Comparison of ENCODE assay signal across 1 cellular context in the genomic region with DNA sequence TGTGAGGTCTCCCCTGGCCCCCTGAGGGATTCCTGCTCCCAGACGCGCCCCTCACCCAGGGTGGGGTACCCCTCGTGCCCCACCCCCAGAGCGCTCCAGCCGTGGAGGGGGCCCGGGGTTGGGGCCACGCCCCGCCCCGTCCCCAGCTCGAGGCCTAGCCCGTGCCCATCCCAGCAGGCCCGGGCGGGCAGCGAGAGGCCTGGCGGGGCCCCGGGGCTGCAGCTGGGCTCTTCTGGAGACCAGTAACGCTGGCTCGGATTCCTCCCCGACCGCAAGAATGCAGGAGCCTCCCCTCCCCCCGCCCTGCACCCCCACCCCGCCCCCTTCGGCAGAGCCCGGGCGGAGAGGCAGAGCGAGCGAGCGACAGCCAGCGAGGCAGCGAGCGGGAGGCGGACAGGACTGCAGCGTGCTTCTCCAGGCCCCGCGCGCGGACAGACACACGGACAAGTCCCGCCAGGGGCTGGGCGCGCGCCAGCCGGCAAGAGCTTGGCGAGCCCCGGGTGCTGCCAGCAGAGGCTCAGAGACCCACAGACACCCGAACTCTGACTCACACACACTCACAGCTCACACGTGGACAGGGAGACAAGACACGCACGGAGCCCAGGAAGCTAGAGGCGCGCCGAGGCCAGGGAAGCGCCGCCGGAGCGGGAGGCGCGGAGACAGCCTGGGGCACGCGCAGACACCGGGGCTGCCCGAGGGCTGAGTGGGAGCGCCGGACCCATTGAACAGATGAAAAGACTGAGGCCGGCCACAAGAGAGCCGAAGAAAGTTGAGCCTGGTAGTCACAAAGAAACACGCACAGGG.
TF ChIP-seq lines count a peak whose summit lies in the region.

No MANE protein-coding gene starts in this region.

TF ChIP-seq in HepG2, 621 proteins besides CTCF, POLR2A, EP300 and RAD21 (continued from another document and continues in another):
- TF ChIP-seq CC2D1A (CRISPR knock-in tag; IDR thresholded peaks at IDR 0.05) (no peak), SRSF1 (optimal IDR thresholded peaks at IDR 0.05; ENCODE audit: low read depth, low read length) (peak; percentile 5), ZNF746 (CRISPR knock-in tag; IDR thresholded peaks at IDR 0.05) (no peak), ZNF350 (CRISPR knock-in tag; IDR thresholded peaks at IDR 0.05; ENCODE audit: borderline replicate concordance, low read depth) (no peak; the same call in 1 of the 2 replicates), ZNF343 (CRISPR knock-in tag; IDR thresholded peaks at IDR 0.05) (no peak), TBL1XR1 (IDR thresholded peaks at IDR 0.05; ENCODE audit: borderline replicate concordance, low read length, partially characterized antibody) (peak; percentile 6), ZNF547 (CRISPR knock-in tag; IDR thresholded peaks at IDR 0.05) (no peak), SMAD9 (CRISPR knock-in tag; IDR thresholded peaks at IDR 0.05) (no peak), ZNF549 (CRISPR knock-in tag; IDR thresholded peaks at IDR 0.05) (no peak), SCMH1 (CRISPR knock-in tag; IDR thresholded peaks at IDR 0.05; ENCODE audit: borderline replicate concordance) (no peak), SP2 (CRISPR knock-in tag; IDR thresholded peaks at IDR 0.05) (no peak), ZNF674 (CRISPR knock-in tag; IDR thresholded peaks at IDR 0.05; ENCODE audit: low read depth) (no peak), ZNF124 (CRISPR knock-in tag; IDR thresholded peaks at IDR 0.05) (no peak), THAP11 (CRISPR knock-in tag; IDR thresholded peaks at IDR 0.05) (no peak), ZFAT (CRISPR knock-in tag; conservative IDR thresholded peaks at IDR 0.05) (no peak), CHCHD3 (CRISPR knock-in tag; IDR thresholded peaks at IDR 0.05) (no peak), CHD4 (IDR thresholded peaks at IDR 0.05; ENCODE audit: borderline replicate concordance, low read length) (peak; percentile 42; the same call in 1 of the 2 replicates), SRY (CRISPR knock-in tag; IDR thresholded peaks at IDR 0.05) (peak; percentile 36; the same call in 1 of the 2 replicates), BCL6 (CRISPR knock-in tag; IDR thresholded peaks at IDR 0.05) (0 out of 2 replicates have a peak, but pooled peaks have one; percentile 14), ZFX (CRISPR knock-in tag; IDR thresholded peaks at IDR 0.05; ENCODE audit: low read depth) (peak; percentile 79), MAZ (IDR thresholded peaks at IDR 0.05; ENCODE audit: borderline replicate concordance, low read depth, low read length) (no peak), MAZ (CRISPR knock-in tag; IDR thresholded peaks at IDR 0.05; ENCODE audit: low read depth) (0 out of 2 replicates have a peak, but pooled peaks have one; percentile 19), ZNF10 (CRISPR knock-in tag; IDR thresholded peaks at IDR 0.05; ENCODE audit: borderline replicate concordance, low read depth) (no peak), BRD4 (CRISPR knock-in tag; IDR thresholded peaks at IDR 0.05) (no peak), HHEX (CRISPR knock-in tag; IDR thresholded peaks at IDR 0.05) (no peak), ZNF17 (CRISPR knock-in tag; IDR thresholded peaks at IDR 0.05) (no peak), SSRP1 (CRISPR knock-in tag; IDR thresholded peaks at IDR 0.05) (no peak), KDM2A (CRISPR knock-in tag; IDR thresholded peaks at IDR 0.05; ENCODE audit: borderline replicate concordance, low read depth) (peak; percentile 64; the same call in 1 of the 2 replicates), PCBP2 (optimal IDR thresholded peaks at IDR 0.05; ENCODE audit: low read depth, low read length, poor library complexity, severe bottlenecking) (no peak), ZNF572 (CRISPR knock-in tag; IDR thresholded peaks at IDR 0.05) (no peak), ZNF543 (CRISPR knock-in tag; IDR thresholded peaks at IDR 0.05) (0 out of 2 replicates have a peak, but pooled peaks have one; percentile 61), ZNF331 (CRISPR knock-in tag; IDR thresholded peaks at IDR 0.05) (no peak), ZNF678 (CRISPR knock-in tag; IDR thresholded peaks at IDR 0.05) (no peak), NR3C1 (CRISPR knock-in tag; IDR thresholded peaks at IDR 0.05) (no peak), REL (CRISPR knock-in tag; conservative IDR thresholded peaks at IDR 0.05) (peak; percentile 92), ZSCAN21 (CRISPR knock-in tag; IDR thresholded peaks at IDR 0.05; ENCODE audit: borderline replicate concordance) (peak; percentile 38; the same call in 1 of the 2 replicates), ZNF451 (CRISPR knock-in tag; IDR thresholded peaks at IDR 0.05) (peak; percentile 11; the same call in 1 of the 2 replicates), KMT2A (CRISPR knock-in tag; IDR thresholded peaks at IDR 0.05) (no peak; the same call in 1 of the 2 replicates), RXRB (CRISPR knock-in tag; IDR thresholded peaks at IDR 0.05; ENCODE audit: borderline replicate concordance) (no peak; the same call in 1 of the 2 replicates), RBFOX2 (IDR thresholded peaks at IDR 0.05; ENCODE audit: low read depth, low read length) (peak; percentile 94), NFYC (CRISPR knock-in tag; IDR thresholded peaks at IDR 0.05) (no peak), HIVEP1 (CRISPR knock-in tag; IDR thresholded peaks at IDR 0.05) (no peak), GPN1 (CRISPR knock-in tag; IDR thresholded peaks at IDR 0.05; ENCODE audit: borderline replicate concordance) (no peak), GTF3A (CRISPR knock-in tag; conservative IDR thresholded peaks at IDR 0.05) (no peak), ARHGAP35 (CRISPR knock-in tag; IDR thresholded peaks at IDR 0.05; ENCODE audit: borderline replicate concordance) (no peak), NFATC3 (CRISPR knock-in tag; IDR thresholded peaks at IDR 0.05) (no peak), ZNF234 (CRISPR knock-in tag; conservative IDR thresholded peaks at IDR 0.05) (no peak), KDM5B (CRISPR knock-in tag; IDR thresholded peaks at IDR 0.05; ENCODE audit: borderline replicate concordance) (0 out of 2 replicates have a peak, but pooled peaks have one; percentile 14), MTF2 (CRISPR knock-in tag; IDR thresholded peaks at IDR 0.05; ENCODE audit: borderline replicate concordance) (no peak)
- TF ChIP-seq, protein P1, sequence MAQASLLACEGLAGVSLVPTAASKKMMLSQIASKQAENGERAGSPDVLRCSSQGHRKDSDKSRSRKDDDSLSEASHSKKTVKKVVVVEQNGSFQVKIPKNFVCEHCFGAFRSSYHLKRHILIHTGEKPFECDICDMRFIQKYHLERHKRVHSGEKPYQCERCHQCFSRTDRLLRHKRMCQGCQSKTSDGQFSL (CRISPR knock-in tag; IDR thresholded peaks at IDR 0.05): peak; percentile 53; the same call in 1 of the 2 replicates
- TF ChIP-seq, protein P2, sequence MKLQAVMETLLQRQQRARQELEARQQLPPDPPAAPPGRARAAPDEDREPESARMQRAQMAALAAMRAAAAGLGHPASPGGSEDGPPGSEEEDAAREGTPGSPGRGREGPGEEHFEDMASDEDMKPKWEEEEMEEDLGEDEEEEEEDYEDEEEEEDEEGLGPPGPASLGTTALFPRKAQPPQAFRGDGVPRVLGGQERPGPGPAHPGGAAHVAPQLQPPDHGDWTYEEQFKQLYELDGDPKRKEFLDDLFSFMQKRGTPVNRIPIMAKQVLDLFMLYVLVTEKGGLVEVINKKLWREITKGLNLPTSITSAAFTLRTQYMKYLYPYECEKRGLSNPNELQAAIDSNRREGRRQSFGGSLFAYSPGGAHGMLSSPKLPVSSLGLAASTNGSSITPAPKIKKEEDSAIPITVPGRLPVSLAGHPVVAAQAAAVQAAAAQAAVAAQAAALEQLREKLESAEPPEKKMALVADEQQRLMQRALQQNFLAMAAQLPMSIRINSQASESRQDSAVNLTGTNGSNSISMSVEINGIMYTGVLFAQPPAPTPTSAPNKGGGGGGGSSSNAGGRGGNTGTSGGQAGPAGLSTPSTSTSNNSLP (IDR thresholded peaks at IDR 0.05; ENCODE audit: low read depth, low read length): no peak
- TF ChIP-seq, protein P3, sequence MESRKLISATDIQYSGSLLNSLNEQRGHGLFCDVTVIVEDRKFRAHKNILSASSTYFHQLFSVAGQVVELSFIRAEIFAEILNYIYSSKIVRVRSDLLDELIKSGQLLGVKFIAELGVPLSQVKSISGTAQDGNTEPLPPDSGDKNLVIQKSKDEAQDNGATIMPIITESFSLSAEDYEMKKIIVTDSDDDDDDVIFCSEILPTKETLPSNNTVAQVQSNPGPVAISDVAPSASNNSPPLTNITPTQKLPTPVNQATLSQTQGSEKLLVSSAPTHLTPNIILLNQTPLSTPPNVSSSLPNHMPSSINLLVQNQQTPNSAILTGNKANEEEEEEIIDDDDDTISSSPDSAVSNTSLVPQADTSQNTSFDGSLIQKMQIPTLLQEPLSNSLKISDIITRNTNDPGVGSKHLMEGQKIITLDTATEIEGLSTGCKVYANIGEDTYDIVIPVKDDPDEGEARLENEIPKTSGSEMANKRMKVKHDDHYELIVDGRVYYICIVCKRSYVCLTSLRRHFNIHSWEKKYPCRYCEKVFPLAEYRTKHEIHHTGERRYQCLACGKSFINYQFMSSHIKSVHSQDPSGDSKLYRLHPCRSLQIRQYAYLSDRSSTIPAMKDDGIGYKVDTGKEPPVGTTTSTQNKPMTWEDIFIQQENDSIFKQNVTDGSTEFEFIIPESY (CRISPR knock-in tag; IDR thresholded peaks at IDR 0.05): no peak
- TF ChIP-seq, protein P4, sequence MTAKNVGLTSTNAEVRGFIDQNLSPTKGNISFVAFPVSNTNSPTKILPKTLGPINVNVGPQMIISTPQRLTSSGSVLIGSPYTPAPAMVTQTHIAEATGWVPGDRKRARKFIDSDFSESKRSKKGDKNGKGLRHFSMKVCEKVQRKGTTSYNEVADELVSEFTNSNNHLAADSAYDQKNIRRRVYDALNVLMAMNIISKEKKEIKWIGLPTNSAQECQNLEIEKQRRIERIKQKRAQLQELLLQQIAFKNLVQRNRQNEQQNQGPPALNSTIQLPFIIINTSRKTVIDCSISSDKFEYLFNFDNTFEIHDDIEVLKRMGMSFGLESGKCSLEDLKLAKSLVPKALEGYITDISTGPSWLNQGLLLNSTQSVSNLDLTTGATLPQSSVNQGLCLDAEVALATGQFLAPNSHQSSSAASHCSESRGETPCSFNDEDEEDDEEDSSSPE (CRISPR knock-in tag; IDR thresholded peaks at IDR 0.05): no peak
- TF ChIP-seq, protein P5, sequence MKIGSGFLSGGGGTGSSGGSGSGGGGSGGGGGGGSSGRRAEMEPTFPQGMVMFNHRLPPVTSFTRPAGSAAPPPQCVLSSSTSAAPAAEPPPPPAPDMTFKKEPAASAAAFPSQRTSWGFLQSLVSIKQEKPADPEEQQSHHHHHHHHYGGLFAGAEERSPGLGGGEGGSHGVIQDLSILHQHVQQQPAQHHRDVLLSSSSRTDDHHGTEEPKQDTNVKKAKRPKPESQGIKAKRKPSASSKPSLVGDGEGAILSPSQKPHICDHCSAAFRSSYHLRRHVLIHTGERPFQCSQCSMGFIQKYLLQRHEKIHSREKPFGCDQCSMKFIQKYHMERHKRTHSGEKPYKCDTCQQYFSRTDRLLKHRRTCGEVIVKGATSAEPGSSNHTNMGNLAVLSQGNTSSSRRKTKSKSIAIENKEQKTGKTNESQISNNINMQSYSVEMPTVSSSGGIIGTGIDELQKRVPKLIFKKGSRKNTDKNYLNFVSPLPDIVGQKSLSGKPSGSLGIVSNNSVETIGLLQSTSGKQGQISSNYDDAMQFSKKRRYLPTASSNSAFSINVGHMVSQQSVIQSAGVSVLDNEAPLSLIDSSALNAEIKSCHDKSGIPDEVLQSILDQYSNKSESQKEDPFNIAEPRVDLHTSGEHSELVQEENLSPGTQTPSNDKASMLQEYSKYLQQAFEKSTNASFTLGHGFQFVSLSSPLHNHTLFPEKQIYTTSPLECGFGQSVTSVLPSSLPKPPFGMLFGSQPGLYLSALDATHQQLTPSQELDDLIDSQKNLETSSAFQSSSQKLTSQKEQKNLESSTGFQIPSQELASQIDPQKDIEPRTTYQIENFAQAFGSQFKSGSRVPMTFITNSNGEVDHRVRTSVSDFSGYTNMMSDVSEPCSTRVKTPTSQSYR (CRISPR knock-in tag; IDR thresholded peaks at IDR 0.05; ENCODE audit: borderline replicate concordance): peak; percentile 82; the same call in 1 of the 2 replicates
- TF ChIP-seq, protein P6, sequence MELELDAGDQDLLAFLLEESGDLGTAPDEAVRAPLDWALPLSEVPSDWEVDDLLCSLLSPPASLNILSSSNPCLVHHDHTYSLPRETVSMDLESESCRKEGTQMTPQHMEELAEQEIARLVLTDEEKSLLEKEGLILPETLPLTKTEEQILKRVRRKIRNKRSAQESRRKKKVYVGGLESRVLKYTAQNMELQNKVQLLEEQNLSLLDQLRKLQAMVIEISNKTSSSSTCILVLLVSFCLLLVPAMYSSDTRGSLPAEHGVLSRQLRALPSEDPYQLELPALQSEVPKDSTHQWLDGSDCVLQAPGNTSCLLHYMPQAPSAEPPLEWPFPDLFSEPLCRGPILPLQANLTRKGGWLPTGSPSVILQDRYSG (CRISPR knock-in tag; IDR thresholded peaks at IDR 0.05): no peak
- TF ChIP-seq, protein P7, sequence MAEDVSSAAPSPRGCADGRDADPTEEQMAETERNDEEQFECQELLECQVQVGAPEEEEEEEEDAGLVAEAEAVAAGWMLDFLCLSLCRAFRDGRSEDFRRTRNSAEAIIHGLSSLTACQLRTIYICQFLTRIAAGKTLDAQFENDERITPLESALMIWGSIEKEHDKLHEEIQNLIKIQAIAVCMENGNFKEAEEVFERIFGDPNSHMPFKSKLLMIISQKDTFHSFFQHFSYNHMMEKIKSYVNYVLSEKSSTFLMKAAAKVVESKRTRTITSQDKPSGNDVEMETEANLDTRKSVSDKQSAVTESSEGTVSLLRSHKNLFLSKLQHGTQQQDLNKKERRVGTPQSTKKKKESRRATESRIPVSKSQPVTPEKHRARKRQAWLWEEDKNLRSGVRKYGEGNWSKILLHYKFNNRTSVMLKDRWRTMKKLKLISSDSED (CRISPR knock-in tag; IDR thresholded peaks at IDR 0.05): no peak
- TF ChIP-seq, protein P8, sequence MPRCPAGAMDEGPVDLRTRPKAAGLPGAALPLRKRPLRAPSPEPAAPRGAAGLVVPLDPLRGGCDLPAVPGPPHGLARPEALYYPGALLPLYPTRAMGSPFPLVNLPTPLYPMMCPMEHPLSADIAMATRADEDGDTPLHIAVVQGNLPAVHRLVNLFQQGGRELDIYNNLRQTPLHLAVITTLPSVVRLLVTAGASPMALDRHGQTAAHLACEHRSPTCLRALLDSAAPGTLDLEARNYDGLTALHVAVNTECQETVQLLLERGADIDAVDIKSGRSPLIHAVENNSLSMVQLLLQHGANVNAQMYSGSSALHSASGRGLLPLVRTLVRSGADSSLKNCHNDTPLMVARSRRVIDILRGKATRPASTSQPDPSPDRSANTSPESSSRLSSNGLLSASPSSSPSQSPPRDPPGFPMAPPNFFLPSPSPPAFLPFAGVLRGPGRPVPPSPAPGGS (CRISPR knock-in tag; IDR thresholded peaks at IDR 0.05): 0 out of 2 replicates have a peak, but pooled peaks have one; percentile 15
- TF ChIP-seq, protein P9, sequence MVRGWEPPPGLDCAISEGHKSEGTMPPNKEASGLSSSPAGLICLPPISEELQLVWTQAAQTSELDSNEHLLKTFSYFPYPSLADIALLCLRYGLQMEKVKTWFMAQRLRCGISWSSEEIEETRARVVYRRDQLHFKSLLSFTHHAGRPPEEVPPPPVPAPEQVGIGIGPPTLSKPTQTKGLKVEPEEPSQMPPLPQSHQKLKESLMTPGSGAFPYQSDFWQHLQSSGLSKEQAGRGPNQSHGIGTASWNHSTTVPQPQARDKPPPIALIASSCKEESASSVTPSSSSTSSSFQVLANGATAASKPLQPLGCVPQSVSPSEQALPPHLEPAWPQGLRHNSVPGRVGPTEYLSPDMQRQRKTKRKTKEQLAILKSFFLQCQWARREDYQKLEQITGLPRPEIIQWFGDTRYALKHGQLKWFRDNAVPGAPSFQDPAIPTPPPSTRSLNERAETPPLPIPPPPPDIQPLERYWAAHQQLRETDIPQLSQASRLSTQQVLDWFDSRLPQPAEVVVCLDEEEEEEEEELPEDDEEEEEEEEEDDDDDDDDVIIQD (CRISPR knock-in tag; IDR thresholded peaks at IDR 0.05; ENCODE audit: low read depth): no peak
